Comparison of ENCODE assay signal across 8 cellular contexts in genomic region chr6:26532699-26533523, GRCh38. TPM values are rescaled to one million over a fixed set of nuclear protein-coding genes. Genes with fewer than 3 reads are reported as not detected.
A peak's percentile ranks its signal among the peaks of the same experiment; 100 is the strongest.
DNase-seq lines count a peak whose midpoint lies in the region; ATAC-seq, FAIRE-seq and TF ChIP-seq lines count a peak whose summit lies in the region.

No MANE protein-coding gene starts in this region.

- H3K4me3 ChIP-seq in muscle layer of colon (ENCODE audit: low read depth in 1 of 2, low read length in 2 of 2): peak overlapping the region; percentile 63 to 97

- H3K27ac ChIP-seq in muscle layer of colon (ENCODE audit: low read depth, low read length): peak overlapping the region; percentile 91

- FAIRE-seq in GM12891 (lab: Jason Lieb, UNC): peak; percentile 72

- peaks cover 17% of the 10 kb centered on the region for H3K4me1 ChIP-seq in muscle layer of colon (ENCODE audit: insufficient read depth, low read length)

- peak; percentile 62 for ATAC-seq in esophagus mucosa
- ATAC-seq in GM21390 (IDR thresholded peaks at IDR 0.05; ENCODE audit: unreplicated experiment): no peak

- no peak for TF ChIP-seq POLR2A in GM12891 (IDR thresholded peaks at IDR 0.05; ENCODE audit: low read depth, low read length)

- H3K9ac ChIP-seq in muscle layer of colon (ENCODE audit: low read length): peak overlapping the region; percentile 81

- H3K9me3 ChIP-seq in muscle layer of colon (ENCODE audit: low read length): no peaks in the 10 kb centered on the region

- no peaks in the 10 kb centered on the region for H3K27me3 ChIP-seq in muscle layer of colon (ENCODE audit: control insufficient read depth in 1 of 2, insufficient read depth in 2 of 2, low read length in 2 of 2)

- DNase-seq in GM12891 (ENCODE audit: insufficient read length, low spot score) (no peak), KG1 (lab: John Stamatoyannopoulos, UW) (peak; percentile 98), OCI-M2 (lab: John Stamatoyannopoulos, UW; ENCODE audit: unreplicated experiment) (peak; percentile 98)
- peak; percentile 86 for DNase-seq in activated T-cell treated with anti-CD3 and anti-CD28 coated beads, Interleukin-2, amount 50 U/mL, for 1 hour
- peak; percentile 99 for DNase-seq in stimulated activated CD8-positive, alpha-beta memory T cell treated with anti-CD3 and anti-CD28 coated beads, Interleukin-4, amount 100 ng/mL, for 48 hours

- no peaks in the 10 kb centered on the region for H3K36me3 ChIP-seq in muscle layer of colon (ENCODE audit: insufficient read depth, low read length)

TF ChIP-seq in GM12891, 5 proteins besides CTCF, POLR2A, EP300 and RAD21:
- TF ChIP-seq POU2F2 (IDR thresholded peaks at IDR 0.05; ENCODE audit: low read depth, low read length) (no peak), PAX5 (IDR thresholded peaks at IDR 0.05; ENCODE audit: insufficient read depth, low read length, severe bottlenecking) (no peak), SPI1 (IDR thresholded peaks at IDR 0.05; ENCODE audit: low read depth, low read length) (no peak), TAF1 (IDR thresholded peaks at IDR 0.05; ENCODE audit: low read depth, low read length) (no peak)

RNA-seq across cellular contexts. Expression of gene HMGN4, which starts 5.3 kb away (rescaled TPM):
- 46.8 TPM for polyA plus RNA-seq in GM12891 (2012; ENCODE audit: low read depth, missing spikeins)
- total RNA-seq in esophagus mucosa: 29.9 TPM

RNA-seq across cellular contexts. Expression of gene BTN1A1, which starts 32.8 kb away (rescaled TPM):
- polyA plus RNA-seq in GM12891 (2012; ENCODE audit: low read depth, missing spikeins): 0.14 TPM
- not detected for total RNA-seq in esophagus mucosa
